ENCODE assay signal across 22 cellular contexts in genomic region chr7:43626695-43627094, GRCh38. TPM values are rescaled to one million over a fixed set of nuclear protein-coding genes. Genes with fewer than 3 reads are reported as not detected.
DNase-seq lines count a peak whose midpoint lies in the region; ATAC-seq, FAIRE-seq and TF ChIP-seq lines count a peak whose summit lies in the region.
"Had no signal": no experiment of that assay in that cellular context is flagged by ENCODE, and none has a peak within 500 bp of the region (broad histone marks: within the 10 kb centered on the region; RNA-seq: fewer than 3 reads in every experiment).

No MANE protein-coding gene starts in this region.

- H3K36me3 ChIP-seq in DOHH2 (ENCODE audit: control insufficient read depth, low read length) (peaks cover 95% of the 10 kb centered on the region), ascending aorta (peaks cover 0 to 14% of the 10 kb centered on the region in 2 donors), spleen (peaks cover 0 to 99% (median 35%) of the 10 kb centered on the region in 6 donors), esophagus squamous epithelium (peaks cover 0 to 72% (median 5%) of the 10 kb centered on the region in 3 donors)

- no peaks in the 10 kb centered on the region for H3K27me3 Mint-ChIP-seq in activated T-cell treated with anti-CD3 and anti-CD28 coated beads, Interleukin-2, amount 50 U/mL, for 72 hours (ENCODE audit: low read depth)

- H3K36me3 Mint-ChIP-seq in activated T-cell treated with anti-CD3 and anti-CD28 coated beads, Interleukin-2, amount 50 U/mL, for 72 hours (ENCODE audit: insufficient read depth in 2 of 2): peaks cover 8 to 46% of the 10 kb centered on the region in 2 donors

- peaks cover 96% of the 10 kb centered on the region for H3K4me1 Mint-ChIP-seq in activated T-cell treated with anti-CD3 and anti-CD28 coated beads, Interleukin-2, amount 50 U/mL, for 72 hours (ENCODE audit: low read depth)

- ATAC-seq in activated T-cell treated with anti-CD3 and anti-CD28 coated beads, Interleukin-2, amount 50 U/mL, for 72 hours (replicated peaks in 1 of 2): no peak
- ATAC-seq: WTC11 had no signal

- H3K4me3 ChIP-seq in DOHH2 (ENCODE audit: low read length) (no peak overlapping the region), ascending aorta (no peak overlapping the region), spleen (no peak overlapping the region), esophagus squamous epithelium (no peak overlapping the region)
- H3K4me3 ChIP-seq: BLaER1, GM12878, lung, pancreas, right lobe of liver, suprapubic skin had no signal

- H3K27me3 ChIP-seq in DOHH2 (ENCODE audit: control insufficient read depth, low read length): no peaks in the 10 kb centered on the region
- no peaks in the 10 kb centered on the region for H3K27me3 ChIP-seq in ascending aorta
- H3K27me3 ChIP-seq in spleen (replicated peaks in 1 of 7): no peaks in the 10 kb centered on the region
- no peaks in the 10 kb centered on the region for H3K27me3 ChIP-seq in esophagus squamous epithelium
- H3K27me3 ChIP-seq: BLaER1, pancreas, right lobe of liver, suprapubic skin had no signal

- peak overlapping the region; percentile 70 for H3K27ac ChIP-seq in DOHH2 (ENCODE audit: low read depth, low read length)
- peak overlapping the region; percentile 41 to 55 for H3K27ac ChIP-seq in ascending aorta
- peak overlapping the region in 7 of 8 donors; percentile 47 to 83 (median 63) for H3K27ac ChIP-seq in spleen
- no peak overlapping the region for H3K27ac ChIP-seq in esophagus squamous epithelium
- H3K27ac ChIP-seq: BLaER1, pancreas, right lobe of liver, suprapubic skin had no signal

- H3K27ac Mint-ChIP-seq in activated T-cell treated with anti-CD3 and anti-CD28 coated beads, Interleukin-2, amount 50 U/mL, for 72 hours: peak overlapping the region; percentile 81
- H3K27ac Mint-ChIP-seq: WTC11 had no signal

- peaks cover 90% of the 10 kb centered on the region for H3K79me2 ChIP-seq in DOHH2 (ENCODE audit: control insufficient read depth, low read length)

- no peak overlapping the region for H3K4me2 ChIP-seq in DOHH2 (ENCODE audit: low read length)
- H3K4me2 ChIP-seq: BLaER1 had no signal

- peak overlapping the region in 1 of 2 donors; percentile 26 for H3K4me3 Mint-ChIP-seq in activated T-cell treated with anti-CD3 and anti-CD28 coated beads, Interleukin-2, amount 50 U/mL, for 72 hours
- H3K4me3 Mint-ChIP-seq: WTC11 had no signal

- TF ChIP-seq CTCF in DOHH2 (IDR thresholded peaks at IDR 0.05; ENCODE audit: low read depth, low read length, poor library complexity, severe bottlenecking) (no peak), ascending aorta (IDR thresholded peaks at IDR 0.05) (no peak), spleen (IDR thresholded peaks at IDR 0.05 in 8 of 11, conservative IDR thresholded peaks at IDR 0.05 in 3 of 11) (no peak), esophagus squamous epithelium (IDR thresholded peaks at IDR 0.05) (no peak)

- H3K9me3 ChIP-seq in DOHH2 (ENCODE audit: control insufficient read depth, insufficient read depth, low read length) (no peaks in the 10 kb centered on the region), ascending aorta (no peaks in the 10 kb centered on the region), spleen (no peaks in the 10 kb centered on the region), esophagus squamous epithelium (no peaks in the 10 kb centered on the region)
- H3K9me3 ChIP-seq: BLaER1, pancreas, right lobe of liver, suprapubic skin had no signal

- no peak for TF ChIP-seq POLR2A in spleen (IDR thresholded peaks at IDR 0.05)
- no peak for TF ChIP-seq POLR2A in esophagus squamous epithelium (IDR thresholded peaks at IDR 0.05)

- intact Hi-C loops in ascending aorta (cut with DNase I): no loop called here
- intact Hi-C loops in spleen (cut with DNase I; ENCODE audit: low total_unique reads): no loop called here
- intact Hi-C loops in esophagus squamous epithelium (cut with DNase I): no loop called here

- 85 to 92% (median 90%) methylated on average over 2 of the region's 2 CpGs for WGBS in spleen, 5 donors
- 84 to 85% methylated on average over 2 of the region's 2 CpGs for WGBS in esophagus squamous epithelium, 2 donors

- peaks cover 65% of the 10 kb centered on the region for H3K4me1 ChIP-seq in DOHH2 (ENCODE audit: control insufficient read depth, low read length)
- peaks cover 0 to 21% of the 10 kb centered on the region in 2 donors for H3K4me1 ChIP-seq in ascending aorta
- peaks cover 41 to 100% (median 70%) of the 10 kb centered on the region in 6 donors for H3K4me1 ChIP-seq in spleen
- H3K4me1 ChIP-seq in esophagus squamous epithelium: peaks cover 0 to 5% (median 0%) of the 10 kb centered on the region in 3 donors
- H3K4me1 ChIP-seq: right lobe of liver, suprapubic skin had no signal

- no peaks in the 10 kb centered on the region for H4K20me1 ChIP-seq in DOHH2 (ENCODE audit: control insufficient read depth, insufficient read depth, low read depth, low read length)

- no peak for DNase-seq in activated T-cell treated with anti-CD3 and anti-CD28 coated beads, Interleukin-2, amount 50 U/mL, for 72 hours
- no peak for DNase-seq in activated T-cell treated with anti-CD3 and anti-CD28 coated beads, Interleukin-2, amount 50 U/mL, for 48 hours
- no peak for DNase-seq in ascending aorta (ENCODE audit: low spot score in 2 of 2)
- DNase-seq in spleen: no peak
- no peak for DNase-seq in esophagus squamous epithelium (lab: John Stamatoyannopoulos, UW)
- DNase-seq in urothelium cell line (ENCODE audit: low spot score): no peak
- DNase-seq in inferior parietal cortex (ENCODE audit: extremely low spot score): no peak
- DNase-seq: cortex of kidney; GOT3; head of caudate nucleus; NCI-H748 treated with DMSO at 0.1 percent for 48 hours; pancreas; right lobe of liver; SIG-M5; stimulated activated CD4-positive, alpha-beta T cell treated with anti-CD3 and anti-CD28 coated beads, Interleukin-15, amount 100 ng/mL, for 24 hours; T-helper 2 cell had no signal

- H3F3A ChIP-seq in DOHH2 (ENCODE audit: control insufficient read depth, insufficient read depth): peaks cover 34% of the 10 kb centered on the region

- no peak for FAIRE-seq in urothelium cell line (lab: Jason Lieb, UNC)
- FAIRE-seq: GM12878, pancreas had no signal

- H3K9me3 Mint-ChIP-seq in activated T-cell treated with anti-CD3 and anti-CD28 coated beads, Interleukin-2, amount 50 U/mL, for 72 hours: no peaks in the 10 kb centered on the region
- H3K9me3 Mint-ChIP-seq: WTC11 had no signal

- no peaks in the 10 kb centered on the region for H3K9me2 ChIP-seq in DOHH2 (replicated peaks; ENCODE audit: control insufficient read depth, low read length)

RNA-seq across cellular contexts. Expression of gene STK17A, which starts 43.8 kb away (rescaled TPM):
- total RNA-seq in activated T-cell treated with anti-CD3 and anti-CD28 coated beads, Interleukin-2, amount 50 U/mL, for 72 hours: 10 to 100 TPM; 49.2 to 56.4 TPM
- total RNA-seq in ascending aorta (9.6 TPM), spleen (10 to 100 TPM; 45.5 to 70.1 (median 63.8) TPM), esophagus squamous epithelium (10 to 100 TPM; 21.9 to 34.4 (median 22.8) TPM)
- polyA plus RNA-seq in spleen: 10 to 100 TPM; 33.4 to 41.9 (median 40.2) TPM

Comparison
In these comparisons a context has a peak if more than half of its experiments do, and no peak if none do; other contexts are left out.
1. H3K27ac ChIP-seq: peak in DOHH2 (single experiment), ascending aorta (2 of 2) and spleen (7 of 8); none in esophagus squamous epithelium (0 of 4).